Comparison of ENCODE assay signal across 25 cellular contexts in genomic region chr19:28118235-28118634, GRCh38.
"Had no signal": no experiment of that assay in that cellular context is flagged by ENCODE, and none has a peak within 500 bp of the region (broad histone marks: within the 10 kb centered on the region; RNA-seq: fewer than 3 reads in every experiment).

No MANE protein-coding gene starts in this region.

- H3K4me3 ChIP-seq: colonic mucosa, esophagus muscularis mucosa, gastrocnemius medialis, heart left ventricle, hepatocyte, left lung, mucosa of descending colon, neural progenitor cell, right lobe of liver, thoracic aorta, tibial nerve, upper lobe of right lung, uterus had no signal

- ATAC-seq: gastrocnemius medialis; left lung; mucosa of descending colon; natural killer cell treated with Interleukin-12 subunit alpha and Interleukin-12 subunit beta and Interleukin-15 and Interleukin-18, amount 100 ng/mL, for 72 hours; right lobe of liver; stimulated activated naive B cell treated with anti-CD40 and anti-IgM and Interleukin-4, amounts not matched to agents 10 μg/mL and 1 μg/mL and 100 μg/mL, for 72 hours; upper lobe of right lung had no signal

- DNase-seq: colonic mucosa; effector CD8-positive, alpha-beta T cell; endodermal cell; foreskin fibroblast; gastrocnemius medialis; heart left ventricle; kidney; left lung; mesenchymal stem cell; mucosa of descending colon; naive B cell; right lobe of liver; small intestine; stimulated activated CD4-positive, alpha-beta T cell treated with anti-CD3 and anti-CD28 coated beads, Interleukin-15, amount 100 ng/mL, for 24 hours; stimulated activated CD4-positive, alpha-beta T cell treated with anti-CD3 and anti-CD28 coated beads, Interleukin-2, amount 100 ng/mL, for 48 hours; stimulated activated naive B cell treated with anti-CD40 and anti-IgM and Interleukin-4, amounts not matched to agents 10 μg/mL and 1 μg/mL and 100 μg/mL, for 72 hours; upper lobe of right lung; uterus had no signal

- H3K36me3 ChIP-seq: colonic mucosa, esophagus muscularis mucosa, gastrocnemius medialis, heart left ventricle, left lung, neural progenitor cell, right lobe of liver, thoracic aorta, tibial nerve, upper lobe of right lung, uterus had no signal

- H3K27me3 ChIP-seq: colonic mucosa, esophagus muscularis mucosa, gastrocnemius medialis, heart left ventricle, hepatocyte, left lung, neural progenitor cell, right lobe of liver, tibial nerve, upper lobe of right lung, uterus had no signal

- H3K4me1 ChIP-seq: colonic mucosa, esophagus muscularis mucosa, gastrocnemius medialis, left lung, neural progenitor cell, parathyroid adenoma, right lobe of liver, upper lobe of right lung, uterus had no signal

- H3K9me3 ChIP-seq: colonic mucosa, esophagus muscularis mucosa, gastrocnemius medialis, heart left ventricle, mucosa of descending colon, right lobe of liver, thoracic aorta, tibial nerve, upper lobe of right lung, uterus had no signal

- H3K27ac ChIP-seq: colonic mucosa, esophagus muscularis mucosa, gastrocnemius medialis, heart left ventricle, hepatocyte, left lung, neural progenitor cell, parathyroid adenoma, right lobe of liver, thoracic aorta, tibial nerve, upper lobe of right lung, uterus had no signal
